In the genomic region with DNA sequence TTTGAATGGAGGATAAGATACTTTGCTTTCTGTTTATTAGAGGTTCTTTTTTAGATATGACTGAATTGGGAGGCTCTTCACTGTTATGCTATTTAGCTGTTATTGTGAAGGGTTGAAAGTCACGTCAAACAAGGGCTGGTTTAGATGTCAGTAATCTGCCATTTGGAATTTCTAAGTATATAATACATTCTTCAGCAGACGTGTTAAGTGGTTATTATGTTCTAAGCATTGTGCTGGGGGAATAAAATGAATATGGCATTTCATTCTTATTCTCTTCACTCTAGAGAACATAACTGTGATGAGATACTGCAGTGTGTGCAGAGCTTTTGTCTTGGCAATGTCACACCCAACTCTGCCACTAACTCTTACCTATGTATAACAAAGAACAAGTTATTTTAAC, we compare ENCODE assay signal across 15 cellular contexts.
"Had no signal": no experiment of that assay in that cellular context is flagged by ENCODE, and none has a peak within 500 bp of the region (broad histone marks: within the 10 kb centered on the region; RNA-seq: fewer than 3 reads in every experiment).

No MANE protein-coding gene starts in this region.

- H3K36me3 ChIP-seq: neutrophil had no signal

- H3K9me2 ChIP-seq: SK-N-SH had no signal

- H3K4me3 ChIP-seq: gastroesophageal sphincter, left lung, right atrium auricular region, smooth muscle cell, thyroid gland, vagina had no signal

- H3K4me2 ChIP-seq: SK-N-SH, smooth muscle cell had no signal

- ATAC-seq: gastroesophageal sphincter; left lung; stimulated activated effector memory CD8-positive, alpha-beta T cell treated with anti-CD3 and anti-CD28 coated beads, Interleukin-12 subunit alpha, Interleukin-12 subunit beta, amount 100 ng/mL, for 72 hours had no signal

- H3K4me3 Mint-ChIP-seq: stimulated activated effector memory CD8-positive, alpha-beta T cell treated with anti-CD3 and anti-CD28 coated beads, Interleukin-12 subunit alpha, Interleukin-12 subunit beta, amount 100 ng/mL, for 72 hours had no signal

- DNase-seq: activated CD4-positive, CD25-positive, alpha-beta regulatory T cell; cortex of kidney; effector memory CD4-positive, alpha-beta T cell; left lung; mesenchymal stem cell; posterior cingulate gyrus; SK-N-SH; thyroid gland had no signal

- H3K9me3 ChIP-seq: gastroesophageal sphincter, left lung, neutrophil, right atrium auricular region, SK-N-SH, thyroid gland, vagina had no signal

- H3K27ac ChIP-seq: gastroesophageal sphincter, neutrophil, right atrium auricular region, thyroid gland, vagina had no signal

- H3K27me3 ChIP-seq: gastroesophageal sphincter, left lung, neutrophil, right atrium auricular region, thyroid gland, vagina had no signal

- H3K27ac Mint-ChIP-seq: activated T-helper 2 cell treated with anti-CD3 and anti-CD28 coated beads, Interferon-gamma antibody, Interleukin-2, Interleukin-4, amounts not matched to agents 10 μg/mL and 5 μg/mL and 100 μg/mL, durations not matched to agents 14 hours and 24 hours and 36 hours; stimulated activated effector memory CD8-positive, alpha-beta T cell treated with anti-CD3 and anti-CD28 coated beads, Interleukin-12 subunit alpha, Interleukin-12 subunit beta, amount 100 ng/mL, for 72 hours had no signal
